In the genomic region with DNA sequence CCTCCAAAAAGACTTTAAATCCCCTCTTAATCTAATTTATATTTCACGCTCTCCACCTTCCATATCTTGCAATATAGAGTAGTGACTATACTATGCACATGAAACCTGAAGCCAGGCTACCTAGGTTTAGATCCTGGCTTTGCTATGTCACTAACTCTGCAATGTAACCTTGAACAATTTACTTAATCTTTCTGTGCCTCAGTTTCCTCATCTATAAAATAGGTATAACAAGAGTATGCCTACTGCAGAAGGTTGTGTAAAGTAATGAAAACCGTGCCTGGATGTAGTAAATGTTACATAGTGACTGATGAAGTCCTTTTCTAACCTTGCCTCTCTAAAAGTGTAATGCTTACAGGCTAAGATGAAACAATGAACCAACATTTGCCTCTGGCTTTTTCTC, we compare ENCODE assay signal across 20 cellular contexts.
"Had no signal": no experiment of that assay in that cellular context is flagged by ENCODE, and none has a peak within 500 bp of the region (broad histone marks: within the 10 kb centered on the region; RNA-seq: fewer than 3 reads in every experiment).

No MANE protein-coding gene starts in this region.

- DNase-seq: activated CD4-positive, alpha-beta memory T cell treated with anti-CD3 and anti-CD28 coated beads, Interleukin-2, amount 10 ng/mL, durations not matched to agents 7 days and 5 days; activated CD4-positive, alpha-beta T cell treated with anti-CD3 and anti-CD28 coated beads for 36 hours; activated T-cell treated with anti-CD3 and anti-CD28 coated beads, Interleukin-2, amount 50 U/mL, for 24 hours; amygdala; body of pancreas; caudate nucleus; colonic mucosa; effector CD4-positive, alpha-beta T cell; esophagus squamous epithelium; glutamatergic neuron; hypothalamus; left ventricle myocardium superior; stimulated activated CD4-positive, alpha-beta T cell treated with anti-CD3 and anti-CD28 coated beads, Interleukin-12 subunit alpha, Interleukin-12 subunit beta, amount 100 ng/mL, for 4 hours; stimulated activated CD4-positive, alpha-beta T cell treated with anti-CD3 and anti-CD28 coated beads, Interleukin-2, amount 100 ng/mL, for 24 hours; T-cell; tibial artery had no signal

- H3K4me3 ChIP-seq: body of pancreas, colonic mucosa, esophagus squamous epithelium, SK-N-MC, tibial artery had no signal

- H3K4me3 Mint-ChIP-seq: activated CD4-positive, alpha-beta memory T cell treated with anti-CD3 and anti-CD28 coated beads, Interleukin-2, amount 10 ng/mL, durations not matched to agents 7 days and 5 days; activated CD4-positive, alpha-beta T cell treated with anti-CD3 and anti-CD28 coated beads for 36 hours; activated T-cell treated with anti-CD3 and anti-CD28 coated beads, Interleukin-2, amount 50 U/mL, for 24 hours; stimulated activated effector memory CD8-positive, alpha-beta T cell treated with anti-CD3 and anti-CD28 coated beads, Interleukin-12 subunit alpha, Interleukin-12 subunit beta, amount 100 ng/mL, for 72 hours had no signal

- H3K27me3 ChIP-seq: body of pancreas, colonic mucosa, esophagus squamous epithelium, tibial artery had no signal

- H3K9me3 Mint-ChIP-seq: activated CD4-positive, alpha-beta memory T cell treated with anti-CD3 and anti-CD28 coated beads, Interleukin-2, amount 10 ng/mL, durations not matched to agents 7 days and 5 days; activated naive CD4-positive, alpha-beta T cell treated with anti-CD3 and anti-CD28 coated beads, Interleukin-2, amount 50 U/mL, for 72 hours; activated T-cell treated with anti-CD3 and anti-CD28 coated beads, Interleukin-2, amount 50 U/mL, for 24 hours; stimulated activated effector memory CD8-positive, alpha-beta T cell treated with anti-CD3 and anti-CD28 coated beads, Interleukin-12 subunit alpha, Interleukin-12 subunit beta, amount 100 ng/mL, for 72 hours; T-cell had no signal

- H3K36me3 ChIP-seq: colonic mucosa, esophagus squamous epithelium, tibial artery had no signal

- H3K27me3 Mint-ChIP-seq: activated CD4-positive, alpha-beta memory T cell treated with anti-CD3 and anti-CD28 coated beads, Interleukin-2, amount 10 ng/mL, durations not matched to agents 7 days and 5 days; activated CD4-positive, alpha-beta T cell treated with anti-CD3 and anti-CD28 coated beads for 36 hours; activated T-cell treated with anti-CD3 and anti-CD28 coated beads, Interleukin-2, amount 50 U/mL, for 24 hours; T-cell had no signal

- H3K27ac Mint-ChIP-seq: activated CD4-positive, alpha-beta memory T cell treated with anti-CD3 and anti-CD28 coated beads, Interleukin-2, amount 10 ng/mL, durations not matched to agents 7 days and 5 days; activated CD4-positive, alpha-beta T cell treated with anti-CD3 and anti-CD28 coated beads for 36 hours; activated naive CD4-positive, alpha-beta T cell treated with anti-CD3 and anti-CD28 coated beads, Interleukin-2, amount 50 U/mL, for 72 hours; activated T-cell treated with anti-CD3 and anti-CD28 coated beads, Interleukin-2, amount 50 U/mL, for 24 hours; stimulated activated effector memory CD8-positive, alpha-beta T cell treated with anti-CD3 and anti-CD28 coated beads, Interleukin-12 subunit alpha, Interleukin-12 subunit beta, amount 100 ng/mL, for 72 hours had no signal

- H3K9me3 ChIP-seq: body of pancreas, colonic mucosa, esophagus squamous epithelium, tibial artery had no signal

- ATAC-seq: activated CD4-positive, alpha-beta T cell treated with anti-CD3 and anti-CD28 coated beads for 36 hours; activated naive CD4-positive, alpha-beta T cell treated with anti-CD3 and anti-CD28 coated beads, Interleukin-2, amount 50 U/mL, for 72 hours; body of pancreas; stimulated activated effector memory CD8-positive, alpha-beta T cell treated with anti-CD3 and anti-CD28 coated beads, Interleukin-12 subunit alpha, Interleukin-12 subunit beta, amount 100 ng/mL, for 72 hours; T-cell had no signal

- H3K27ac ChIP-seq: colonic mucosa, SK-N-MC, tibial artery, VCaP had no signal
